Comparison of ENCODE assay signal across 18 cellular contexts in the genomic region with DNA sequence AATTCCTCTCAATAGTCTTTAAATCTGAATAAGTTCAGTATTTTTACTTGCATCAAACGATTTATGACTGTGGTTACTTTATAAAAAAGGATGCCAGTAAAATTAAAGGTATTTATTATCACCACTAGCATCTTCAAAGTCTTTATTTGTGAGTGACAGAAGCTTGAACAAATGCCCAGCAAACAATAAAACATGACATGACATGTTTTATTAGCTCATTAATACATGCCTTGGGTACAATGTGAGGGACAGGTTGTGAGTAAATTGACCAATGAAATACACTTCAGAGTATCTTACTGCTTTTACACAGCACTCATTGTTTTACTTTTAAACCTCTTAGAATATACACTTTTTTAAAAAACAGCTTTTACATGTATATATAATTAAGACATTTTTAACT.
DNase-seq lines count a peak whose midpoint lies in the region; TF ChIP-seq lines count a peak whose summit lies in the region.
"Had no signal": no experiment of that assay in that cellular context is flagged by ENCODE, and none has a peak within 500 bp of the region (broad histone marks: within the 10 kb centered on the region; RNA-seq: fewer than 3 reads in every experiment).

No MANE protein-coding gene starts in this region.

- peak; percentile 17 for DNase-seq in DMS 273 treated with DMSO at 0.1 percent for 48 hours (lab: John Stamatoyannopoulos, UW)
- peak; percentile 15 for DNase-seq in NCI-H69 (lab: John Stamatoyannopoulos, UW)
- peak; percentile 68 for DNase-seq in epithelial cell of prostate (ENCODE audit: low read depth, low spot score)
- no peak for DNase-seq in posterior cingulate gyrus
- no peak for DNase-seq in activated effector memory CD4-positive, alpha-beta T cell treated with anti-CD3 and anti-CD28 coated beads, Interleukin-2, amount 50 U/mL, for 16 hours
- no peak for DNase-seq in RKO (ENCODE audit: low spot score)
- DNase-seq: EL, GOT3, KBM-7, NCI-H146, NCI-H2081, NCI-H510A, NCI-H82, PC-9, SJCRH30 had no signal

- H3K36me3 ChIP-seq in HEK293 (ENCODE audit: control insufficient read depth in 2 of 2, insufficient read depth in 1 of 2, low read length in 2 of 2): no peaks in the 10 kb centered on the region
- H3K36me3 ChIP-seq: SJCRH30 had no signal

- CTCF ChIA-PET in HEK293 (lab: Yijun Ruan, JAX): interaction anchor here (0.9 kb wide), 1 partner anchor 427 kb away, joined by 4 read pairs; no protein-coding TSS in a partner anchor

- H3K27ac ChIP-seq in HEK293 (ENCODE audit: extremely low read depth, low read depth, low read length) (no peak overlapping the region), epithelial cell of prostate (no peak overlapping the region)
- H3K27ac ChIP-seq: BLaER1 treated with 17β-estradiol and CSF1 and Interleukin-3, amounts not matched to agents 10 nM and 100 nM; PC-9; SJCRH30 had no signal

- H3K9me3 ChIP-seq in HEK293 (ENCODE audit: control insufficient read depth, insufficient read depth, low read depth, low read length): no peaks in the 10 kb centered on the region
- H3K9me3 ChIP-seq: SJCRH30 had no signal

- H3K4me1 ChIP-seq in HEK293 (ENCODE audit: control insufficient read depth, insufficient read depth, low read length): no peaks in the 10 kb centered on the region
- H3K4me1 ChIP-seq: BLaER1 treated with 17β-estradiol and CSF1 and Interleukin-3, amounts not matched to agents 10 nM and 100 nM; SJCRH30 had no signal

- POLR2A ChIA-PET in HEK293 (lab: Yijun Ruan, JAX): no interaction called here

- TF ChIP-seq CTCF in HEK293 (tag by site-specific recombination; IDR thresholded peaks at IDR 0.05): no peak

- no peak overlapping the region for H3K4me3 ChIP-seq in HEK293 (ENCODE audit: low read depth, low read length)
- H3K4me3 ChIP-seq: BLaER1 treated with 17β-estradiol and CSF1 and Interleukin-3, amounts not matched to agents 10 nM and 100 nM; GM12878; PC-9; SJCRH30 had no signal

- intact Hi-C loops in posterior cingulate gyrus (cut with DNase I): no loop called here

TF ChIP-seq in HEK293, 187 proteins besides CTCF, POLR2A, EP300 and RAD21:
- peak; percentile 48; the same call in 1 of the 2 replicates for TF ChIP-seq ZNF366 (tag by site-specific recombination; conservative IDR thresholded peaks at IDR 0.05)
- peak; percentile 72; the same call in 1 of the 2 replicates for TF ChIP-seq ZNF350 (tag by site-specific recombination; IDR thresholded peaks at IDR 0.05)
- 0 out of 2 replicates have a peak, but pooled peaks have one; percentile 13 for TF ChIP-seq ZNF394 (tag by site-specific recombination; IDR thresholded peaks at IDR 0.05; ENCODE audit: borderline replicate concordance)
- 0 out of 2 replicates have a peak, but pooled peaks have one; percentile 61 for TF ChIP-seq HOXD13 (CRISPR knock-in tag; IDR thresholded peaks at IDR 0.05; ENCODE audit: borderline replicate concordance)
- TF ChIP-seq, protein P1, sequence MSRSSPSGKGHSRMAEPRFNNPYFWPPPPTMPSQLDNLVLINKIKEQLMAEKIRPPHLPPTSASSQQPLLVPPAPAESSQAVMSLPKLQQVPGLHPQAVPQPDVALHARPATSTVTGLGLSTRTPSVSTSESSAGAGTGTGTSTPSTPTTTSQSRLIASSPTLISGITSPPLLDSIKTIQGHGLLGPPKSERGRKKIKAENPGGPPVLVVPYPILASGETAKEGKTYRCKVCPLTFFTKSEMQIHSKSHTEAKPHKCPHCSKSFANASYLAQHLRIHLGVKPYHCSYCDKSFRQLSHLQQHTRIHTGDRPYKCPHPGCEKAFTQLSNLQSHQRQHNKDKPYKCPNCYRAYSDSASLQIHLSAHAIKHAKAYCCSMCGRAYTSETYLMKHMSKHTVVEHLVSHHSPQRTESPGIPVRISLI (tag by site-specific recombination; IDR thresholded peaks at IDR 0.05): no peak
- TF ChIP-seq, protein P2, sequence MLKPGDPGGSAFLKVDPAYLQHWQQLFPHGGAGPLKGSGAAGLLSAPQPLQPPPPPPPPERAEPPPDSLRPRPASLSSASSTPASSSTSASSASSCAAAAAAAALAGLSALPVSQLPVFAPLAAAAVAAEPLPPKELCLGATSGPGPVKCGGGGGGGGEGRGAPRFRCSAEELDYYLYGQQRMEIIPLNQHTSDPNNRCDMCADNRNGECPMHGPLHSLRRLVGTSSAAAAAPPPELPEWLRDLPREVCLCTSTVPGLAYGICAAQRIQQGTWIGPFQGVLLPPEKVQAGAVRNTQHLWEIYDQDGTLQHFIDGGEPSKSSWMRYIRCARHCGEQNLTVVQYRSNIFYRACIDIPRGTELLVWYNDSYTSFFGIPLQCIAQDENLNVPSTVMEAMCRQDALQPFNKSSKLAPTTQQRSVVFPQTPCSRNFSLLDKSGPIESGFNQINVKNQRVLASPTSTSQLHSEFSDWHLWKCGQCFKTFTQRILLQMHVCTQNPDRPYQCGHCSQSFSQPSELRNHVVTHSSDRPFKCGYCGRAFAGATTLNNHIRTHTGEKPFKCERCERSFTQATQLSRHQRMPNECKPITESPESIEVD (tag by site-specific recombination; IDR thresholded peaks at IDR 0.05): peak; percentile 54; the same call in 1 of the 2 replicates
- TF ChIP-seq, protein P3, sequence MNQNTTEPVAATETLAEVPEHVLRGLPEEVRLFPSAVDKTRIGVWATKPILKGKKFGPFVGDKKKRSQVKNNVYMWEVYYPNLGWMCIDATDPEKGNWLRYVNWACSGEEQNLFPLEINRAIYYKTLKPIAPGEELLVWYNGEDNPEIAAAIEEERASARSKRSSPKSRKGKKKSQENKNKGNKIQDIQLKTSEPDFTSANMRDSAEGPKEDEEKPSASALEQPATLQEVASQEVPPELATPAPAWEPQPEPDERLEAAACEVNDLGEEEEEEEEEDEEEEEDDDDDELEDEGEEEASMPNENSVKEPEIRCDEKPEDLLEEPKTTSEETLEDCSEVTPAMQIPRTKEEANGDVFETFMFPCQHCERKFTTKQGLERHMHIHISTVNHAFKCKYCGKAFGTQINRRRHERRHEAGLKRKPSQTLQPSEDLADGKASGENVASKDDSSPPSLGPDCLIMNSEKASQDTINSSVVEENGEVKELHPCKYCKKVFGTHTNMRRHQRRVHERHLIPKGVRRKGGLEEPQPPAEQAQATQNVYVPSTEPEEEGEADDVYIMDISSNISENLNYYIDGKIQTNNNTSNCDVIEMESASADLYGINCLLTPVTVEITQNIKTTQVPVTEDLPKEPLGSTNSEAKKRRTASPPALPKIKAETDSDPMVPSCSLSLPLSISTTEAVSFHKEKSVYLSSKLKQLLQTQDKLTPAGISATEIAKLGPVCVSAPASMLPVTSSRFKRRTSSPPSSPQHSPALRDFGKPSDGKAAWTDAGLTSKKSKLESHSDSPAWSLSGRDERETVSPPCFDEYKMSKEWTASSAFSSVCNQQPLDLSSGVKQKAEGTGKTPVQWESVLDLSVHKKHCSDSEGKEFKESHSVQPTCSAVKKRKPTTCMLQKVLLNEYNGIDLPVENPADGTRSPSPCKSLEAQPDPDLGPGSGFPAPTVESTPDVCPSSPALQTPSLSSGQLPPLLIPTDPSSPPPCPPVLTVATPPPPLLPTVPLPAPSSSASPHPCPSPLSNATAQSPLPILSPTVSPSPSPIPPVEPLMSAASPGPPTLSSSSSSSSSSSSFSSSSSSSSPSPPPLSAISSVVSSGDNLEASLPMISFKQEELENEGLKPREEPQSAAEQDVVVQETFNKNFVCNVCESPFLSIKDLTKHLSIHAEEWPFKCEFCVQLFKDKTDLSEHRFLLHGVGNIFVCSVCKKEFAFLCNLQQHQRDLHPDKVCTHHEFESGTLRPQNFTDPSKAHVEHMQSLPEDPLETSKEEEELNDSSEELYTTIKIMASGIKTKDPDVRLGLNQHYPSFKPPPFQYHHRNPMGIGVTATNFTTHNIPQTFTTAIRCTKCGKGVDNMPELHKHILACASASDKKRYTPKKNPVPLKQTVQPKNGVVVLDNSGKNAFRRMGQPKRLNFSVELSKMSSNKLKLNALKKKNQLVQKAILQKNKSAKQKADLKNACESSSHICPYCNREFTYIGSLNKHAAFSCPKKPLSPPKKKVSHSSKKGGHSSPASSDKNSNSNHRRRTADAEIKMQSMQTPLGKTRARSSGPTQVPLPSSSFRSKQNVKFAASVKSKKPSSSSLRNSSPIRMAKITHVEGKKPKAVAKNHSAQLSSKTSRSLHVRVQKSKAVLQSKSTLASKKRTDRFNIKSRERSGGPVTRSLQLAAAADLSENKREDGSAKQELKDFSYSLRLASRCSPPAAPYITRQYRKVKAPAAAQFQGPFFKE (tag by site-specific recombination; IDR thresholded peaks at IDR 0.05; ENCODE audit: borderline replicate concordance): no peak
TF ChIP-seq in HEK293: peak in this region for 5.

Comparison
In these comparisons a context has a peak if more than half of its experiments do, and no peak if none do; other contexts are left out.
1. DNase-seq: peak in DMS 273 treated with DMSO at 0.1 percent for 48 hours (single experiment), NCI-H69 (single experiment) and epithelial cell of prostate (single experiment); none in posterior cingulate gyrus (0 of 10), activated effector memory CD4-positive, alpha-beta T cell treated with anti-CD3 and anti-CD28 coated beads, Interleukin-2, amount 50 U/mL, for 16 hours (single experiment) and RKO (single experiment).